Comparison of ENCODE assay signal across 29 cellular contexts in the genomic region with DNA sequence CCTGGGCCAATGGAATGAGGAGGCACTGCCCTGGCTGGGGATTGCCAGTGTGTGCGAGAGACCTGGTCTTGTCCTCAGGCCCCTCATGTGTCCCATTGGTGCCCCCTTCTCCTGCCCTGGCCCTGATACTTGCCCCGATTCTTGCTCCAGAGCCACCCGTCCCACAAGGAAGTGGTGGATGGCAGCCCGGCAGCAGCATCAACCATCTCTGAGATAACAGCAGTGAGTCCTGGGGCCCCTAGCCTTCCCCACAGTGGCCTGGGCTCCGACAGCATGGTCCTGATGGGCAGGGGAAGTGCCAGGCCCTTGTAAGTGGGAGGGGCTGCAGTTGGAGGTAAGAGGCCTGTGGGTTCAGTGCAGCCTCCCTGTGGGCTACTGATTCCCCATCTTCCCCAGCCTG. TPM values are rescaled to one million over a fixed set of nuclear protein-coding genes. Genes with fewer than 3 reads are reported as not detected.
DNase-seq lines count a peak whose midpoint lies in the region; TF ChIP-seq lines count a peak whose summit lies in the region.
"Had no signal": no experiment of that assay in that cellular context is flagged by ENCODE, and none has a peak within 500 bp of the region (broad histone marks: within the 10 kb centered on the region; RNA-seq: fewer than 3 reads in every experiment).

No MANE protein-coding gene starts in this region.

- DNase-seq in dorsolateral prefrontal cortex (no peak), osteoblast (ENCODE audit: insufficient read length, low spot score, missing footprints) (peak; percentile 47), thyroid gland (no peak), NK-92 (lab: John Stamatoyannopoulos, UW; ENCODE audit: unreplicated experiment) (no peak), COR-L47 (lab: John Stamatoyannopoulos, UW) (no peak), H7 (no peak)
- DNase-seq: activated CD4-positive, alpha-beta memory T cell treated with anti-CD3 and anti-CD28 coated beads for 36 hours; activated CD4-positive, alpha-beta T cell treated with anti-CD3 and anti-CD28 coated beads for 1 hour; activated naive CD4-positive, alpha-beta T cell; activated T-cell treated with anti-CD3 and anti-CD28 coated beads, Interleukin-2, amount 50 U/mL, for 72 hours; cerebellar nuclear complex; gastrocnemius medialis; MM.1S; NCI-H1105 treated with DMSO at 0.1 percent for 48 hours; NCI-H1930; NCI-H2171 treated with DMSO at 0.1 percent for 48 hours; NCI-H510A; sigmoid colon; stimulated activated CD4-positive, alpha-beta T cell treated with anti-CD3 and anti-CD28 coated beads, Interleukin-4, amount 100 ng/mL, for 4 hours; T-helper 2 cell had no signal

- no peak for TF ChIP-seq POLR2A in thyroid gland (IDR thresholded peaks at IDR 0.05)

- no peak overlapping the region for H3K4me3 ChIP-seq in dorsolateral prefrontal cortex
- H3K4me3 ChIP-seq in osteoblast (ENCODE audit: insufficient read depth, low read length): no peak overlapping the region
- H3K4me3 ChIP-seq in thyroid gland (replicated peaks in 1 of 3): no peak overlapping the region
- H3K4me3 ChIP-seq in H7 (ENCODE audit: insufficient read depth, low read depth, low read length): no peak overlapping the region
- H3K4me3 ChIP-seq: BLaER1 treated with 17β-estradiol and CSF1 and Interleukin-3, amounts not matched to agents 10 nM and 100 nM; gastrocnemius medialis; HAP-1; hepatocyte; neural progenitor cell; sigmoid colon had no signal

- H3K27ac ChIP-seq in angular gyrus (ENCODE audit: low read depth, low read length) (peak overlapping the region; percentile 95), dorsolateral prefrontal cortex (peak overlapping the region in 56 of 59 donors; percentile 21 to 96 (median 91)), osteoblast (ENCODE audit: low read depth, low read length) (no peak overlapping the region), thyroid gland (peak overlapping the region in 2 of 3 donors; percentile 59 to 80)
- H3K27ac ChIP-seq: BLaER1 treated with 17β-estradiol and CSF1 and Interleukin-3, amounts not matched to agents 10 nM and 100 nM; gastrocnemius medialis; HL-60; KMS-11; neural progenitor cell had no signal

- H3K27me3 ChIP-seq in dorsolateral prefrontal cortex (no peaks in the 10 kb centered on the region), osteoblast (ENCODE audit: insufficient read depth, low read length) (no peaks in the 10 kb centered on the region), thyroid gland (no peaks in the 10 kb centered on the region), H7 (ENCODE audit: control insufficient read depth, insufficient read depth, low read length) (no peaks in the 10 kb centered on the region)
- H3K27me3 ChIP-seq: BLaER1 treated with 17β-estradiol and CSF1 and Interleukin-3, amounts not matched to agents 10 nM and 100 nM; gastrocnemius medialis; hepatocyte; neural progenitor cell; sigmoid colon had no signal

- intact Hi-C loops in dorsolateral prefrontal cortex (cut with DNase I): loop anchor here in 1 of 2 donors (10.0 kb wide), 1 partner anchor 449 kb away; the partner anchor contains the start of gene ACVR2B
- intact Hi-C loops in thyroid gland (cut with DNase I): no loop called here

- peaks cover 13% of the 10 kb centered on the region for H3K36me3 ChIP-seq in osteoblast (ENCODE audit: insufficient read depth, low read length)
- peaks cover 8 to 16% of the 10 kb centered on the region in 2 donors for H3K36me3 ChIP-seq in thyroid gland
- peaks cover 3% of the 10 kb centered on the region; the same call in 1 of the 2 replicates for H3K36me3 ChIP-seq in H7 (replicated peaks; ENCODE audit: control insufficient read depth, insufficient read depth, low read length)
- H3K36me3 ChIP-seq: neural progenitor cell had no signal

- TF ChIP-seq CTCF in dorsolateral prefrontal cortex (IDR thresholded peaks at IDR 0.05 in 54 of 56, conservative IDR thresholded peaks at IDR 0.05 in 2 of 56; ENCODE audit: low read depth in 1 of 56, partially characterized antibody in 56 of 56) (no peak), osteoblast (IDR thresholded peaks at IDR 0.05; ENCODE audit: extremely low read depth, low read depth, low read length) (no peak), thyroid gland (IDR thresholded peaks at IDR 0.05) (no peak)

- H3K79me2 ChIP-seq in osteoblast (ENCODE audit: insufficient read depth, low read length): no peaks in the 10 kb centered on the region
- H3K79me2 ChIP-seq: hepatocyte had no signal

- WGBS in thyroid gland, 2 donors: 96 to 100% methylated on average over 1 to 4 of the region's 5 CpGs

- H2AFZ ChIP-seq in osteoblast (ENCODE audit: low read length): no peak overlapping the region
- H2AFZ ChIP-seq: hepatocyte, neural progenitor cell had no signal

- peaks cover 6% of the 10 kb centered on the region for H4K20me1 ChIP-seq in osteoblast (ENCODE audit: insufficient read depth, low read length)

- H3K4me2 ChIP-seq in osteoblast (ENCODE audit: insufficient read depth, low read length): no peak overlapping the region
- H3K4me2 ChIP-seq: BLaER1 treated with 17β-estradiol and CSF1 and Interleukin-3, amounts not matched to agents 10 nM and 100 nM; hepatocyte; KMS-11; neural progenitor cell had no signal

- H3K9me3 ChIP-seq in osteoblast (ENCODE audit: low read depth, low read length): no peaks in the 10 kb centered on the region
- no peaks in the 10 kb centered on the region for H3K9me3 ChIP-seq in thyroid gland
- H3K9me3 ChIP-seq: BLaER1 treated with 17β-estradiol and CSF1 and Interleukin-3, amounts not matched to agents 10 nM and 100 nM; gastrocnemius medialis; HAP-1; sigmoid colon had no signal

- no peaks in the 10 kb centered on the region for H3K4me1 ChIP-seq in osteoblast (ENCODE audit: insufficient read depth, low read length)
- peaks cover 20 to 27% of the 10 kb centered on the region in 2 donors for H3K4me1 ChIP-seq in thyroid gland
- H3K4me1 ChIP-seq: gastrocnemius medialis, HAP-1, neural progenitor cell had no signal

RNA-seq across cellular contexts. Expression of gene VILL, which starts 15.4 kb away (rescaled TPM):
- total RNA-seq in dorsolateral prefrontal cortex: 10 to 100 TPM in 83 of 120 experiments, 1 to 10 TPM in 37; 5.7 to 23.5 (median 11.1) TPM
- 6.8 and 7.6 TPM in 2 replicates for total RNA-seq in osteoblast
- 10 to 100 TPM in 2 of 4 donors, 1 to 10 TPM in 2; 5.5 to 13.0 (median 9.5) TPM for total RNA-seq in thyroid gland
- 5.0 and 5.3 TPM in 2 replicates for total RNA-seq in H7 (2014; rRNA removed; shearing (Covaris generic))

RNA-seq across cellular contexts. Expression of gene PLCD1, which starts 23.4 kb away (rescaled TPM):
- total RNA-seq in dorsolateral prefrontal cortex (10 to 100 TPM; 16.3 to 64.5 (median 29.4) TPM), osteoblast (23.2 and 23.6 TPM in 2 replicates), thyroid gland (10 to 100 TPM; 13.8 to 19.9 (median 16.0) TPM)
- total RNA-seq in H7 (2014; rRNA removed; shearing (Covaris generic)): 22.2 and 22.3 TPM in 2 replicates

RNA-seq across cellular contexts. Expression of gene DLEC1, which starts 33.0 kb away (rescaled TPM):
- total RNA-seq in dorsolateral prefrontal cortex (10 to 100 TPM in 1 of 120 experiments, 1 to 10 TPM in 102, under 1 TPM in 17; 0.73 to 13.1 (median 2.2) TPM), osteoblast (under 0.01 and 0.29 TPM in 2 replicates), thyroid gland (1 to 10 TPM in 3 of 4 donors, under 1 TPM in 1; 0.44 to 1.7 (median 1.5) TPM)
- total RNA-seq in H7 (2014; rRNA removed; shearing (Covaris generic)): 0.33 and 1.3 TPM in 2 replicates
- total RNA-seq: G401, gastrocnemius medialis, myocyte had no signal
